1 cellular context compared by ENCODE assay signal in the genomic region with DNA sequence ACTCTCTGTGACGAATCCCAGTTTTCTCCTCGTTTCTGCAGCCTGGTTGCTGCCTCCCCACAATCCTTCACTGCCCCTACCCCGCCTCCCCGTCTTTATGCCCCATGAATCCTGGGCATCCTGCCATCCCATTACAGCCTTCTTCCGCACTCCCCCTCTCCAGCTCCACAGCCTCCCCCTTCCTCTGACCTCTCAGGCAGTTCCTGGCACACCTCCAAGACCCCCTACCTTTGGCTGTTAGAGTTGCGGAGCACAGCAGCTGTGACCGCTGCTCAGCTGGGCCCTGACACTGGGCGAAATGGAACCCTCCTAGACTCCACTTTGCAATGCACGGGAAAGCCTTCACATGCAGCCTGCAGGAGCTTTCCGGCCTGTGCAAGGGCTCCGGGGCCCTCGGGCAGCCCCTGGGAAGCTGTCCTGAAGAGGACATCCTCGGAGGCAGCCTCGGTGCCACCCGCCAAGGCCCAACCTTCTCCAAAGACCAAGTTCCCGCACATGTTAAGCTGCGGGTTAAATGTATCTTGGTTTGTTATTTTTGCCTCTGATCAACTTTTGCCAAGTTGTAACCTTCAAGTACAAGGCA.
TF ChIP-seq lines count a peak whose summit lies in the region.

No MANE protein-coding gene starts in this region.

TF ChIP-seq in H1, 55 proteins besides CTCF, POLR2A, EP300 and RAD21 (continued from another document):
- TF ChIP-seq KDM5A (IDR thresholded peaks at IDR 0.05; ENCODE audit: low read length) = no peak
- TF ChIP-seq, protein P1, sequence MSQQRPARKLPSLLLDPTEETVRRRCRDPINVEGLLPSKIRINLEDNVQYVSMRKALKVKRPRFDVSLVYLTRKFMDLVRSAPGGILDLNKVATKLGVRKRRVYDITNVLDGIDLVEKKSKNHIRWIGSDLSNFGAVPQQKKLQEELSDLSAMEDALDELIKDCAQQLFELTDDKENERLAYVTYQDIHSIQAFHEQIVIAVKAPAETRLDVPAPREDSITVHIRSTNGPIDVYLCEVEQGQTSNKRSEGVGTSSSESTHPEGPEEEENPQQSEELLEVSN (IDR thresholded peaks at IDR 0.05) = no peak
